Comparison of ENCODE assay signal across 8 cellular contexts in the genomic region with DNA sequence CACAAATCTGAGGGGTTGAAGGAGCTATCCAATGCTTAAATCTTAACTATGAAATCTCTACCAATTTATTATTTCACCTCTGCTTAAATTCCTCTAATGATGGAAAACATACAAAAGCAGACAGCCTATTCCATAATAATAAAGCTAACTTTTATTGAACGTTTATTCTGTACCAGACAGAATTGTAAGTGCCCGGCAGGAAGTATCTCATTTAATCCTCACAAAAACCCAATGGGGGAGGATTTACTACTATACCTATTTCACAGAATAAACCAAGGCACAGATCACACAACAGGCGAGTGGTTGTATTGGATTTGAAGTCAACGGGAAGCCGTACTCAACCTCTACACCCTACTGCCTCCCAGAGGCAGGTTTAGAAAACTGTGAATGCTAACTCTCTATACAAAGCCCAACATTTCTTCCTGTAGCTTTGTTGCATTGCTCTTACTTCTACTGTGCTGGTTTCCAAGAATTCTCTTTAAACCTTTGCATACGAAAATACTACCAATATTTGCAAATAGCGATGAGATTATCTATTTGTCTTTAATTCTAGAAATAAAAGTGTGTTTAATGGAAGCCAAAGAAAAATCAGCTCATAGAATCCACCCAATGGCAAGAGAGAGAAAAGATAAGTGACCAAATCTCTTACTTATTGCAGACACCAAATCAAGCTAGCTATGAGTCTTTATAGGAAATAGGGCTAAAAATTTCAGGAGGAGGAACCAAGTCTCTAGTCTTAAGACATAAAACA. TPM values are rescaled to one million over a fixed set of nuclear protein-coding genes. Genes with fewer than 3 reads are reported as not detected.
DNase-seq lines count a peak whose midpoint lies in the region; ATAC-seq, FAIRE-seq and TF ChIP-seq lines count a peak whose summit lies in the region.

No MANE protein-coding gene starts in this region.

- H3K4me2 ChIP-seq in K562 (ENCODE audit: insufficient read depth, low read length), result no peak overlapping the region

- TF ChIP-seq EP300 in K562 (IDR thresholded peaks at IDR 0.05; ENCODE audit: low read length), result no peak

- H3K27me3 ChIP-seq in K562 (ENCODE audit: control insufficient read depth in 2 of 2, insufficient read depth in 2 of 2, low read length in 2 of 2), result no peaks in the 10 kb centered on the region

- H3K36me3 ChIP-seq in K562 (ENCODE audit: control insufficient read depth, insufficient read depth, low read length), result no peaks in the 10 kb centered on the region

- no peak overlapping the region for H3K27ac ChIP-seq in K562 (ENCODE audit: extremely low read depth, low read depth, low read length)

- no peaks in the 10 kb centered on the region for H3K9me3 ChIP-seq in K562 (replicated peaks; ENCODE audit: control insufficient read depth, insufficient read depth, low read depth, low read length)

- in situ Hi-C loops in G401 (cut with HindIII; ENCODE audit: low sequenced_read_pairs) (no loop called here), K562 (cut with MboI) (loop anchor here (5.0 kb wide), 1 partner anchor 247 kb away; no protein-coding TSS in a partner anchor)

- no peaks in the 10 kb centered on the region for H3K9me1 ChIP-seq in K562 (ENCODE audit: control insufficient read depth, insufficient read depth, low read length)

- CTCF ChIA-PET in K562 (lab: Yijun Ruan, JAX; ENCODE audit: low intra/inter-chr PET ratio), result interaction anchor here (0.9 to 2.2 kb wide), 3 partner anchors 176 to 342 kb away, joined by 3 to 12 read pairs (median 4); no protein-coding TSS in a partner anchor

- H3K79me2 ChIP-seq in K562 (ENCODE audit: control insufficient read depth, insufficient read depth, low read length), result no peaks in the 10 kb centered on the region

- no peak for TF ChIP-seq POLR2A in K562 (conservative IDR thresholded peaks at IDR 0.05)

- POLR2A ChIA-PET in K562 (lab: Yijun Ruan, JAX), result interaction anchor here (0.5 to 1.6 kb wide), 7 partner anchors 11 to 327 kb away, joined by 3 to 5 read pairs (median 3); a partner anchor contains a TSS

- peak; percentile 87 to 97 for TF ChIP-seq RAD21 in K562 (CRISPR knock-in tag; conservative IDR thresholded peaks at IDR 0.05 in 1 of 2, IDR thresholded peaks at IDR 0.05 in 1 of 2)

- BruUV-seq in K562 (replicated peaks; lab: Mats Ljungman, UMichigan), result no TSS peak

- WGBS in K562 (ENCODE audit: insufficient coverage, low coverage, missing lambda C conversion rate), result 5% methylated on average over 7 of the region's 7 CpGs

- no peak overlapping the region for H2AFZ ChIP-seq in K562 (ENCODE audit: low read depth, low read length)

- peak; percentile 35 for DNase-seq in G401 (ENCODE audit: low spot score)
- peak; percentile 53 for DNase-seq in GM20000 (ENCODE audit: low spot score)
- DNase-seq in RCC 7860 (ENCODE audit: low spot score), result peak; percentile 29
- DNase-seq in K562 (ENCODE audit: extremely low read depth in 1 of 4, low spot score in 3 of 4), result peak; percentile 23 to 81 (median 46)
- peak; percentile 16 for DNase-seq in inferior parietal cortex (ENCODE audit: extremely low spot score)
- DNase-seq in stimulated activated CD4-positive, alpha-beta T cell treated with anti-CD3 and anti-CD28 coated beads, TNF-alpha, amount 100 ng/mL, for 24 hours (ENCODE audit: low read depth in 3 of 3), result peak; percentile 1 to 11 (median 3)
- DNase-seq in hippocampal formation (lab: John Stamatoyannopoulos, UW), result no peak

- H3K9ac ChIP-seq in K562 (ENCODE audit: insufficient read depth in 1 of 2, low read depth in 2 of 2, low read length in 2 of 2), result no peak overlapping the region

- H4K20me1 ChIP-seq in K562 (replicated peaks; ENCODE audit: control insufficient read depth, insufficient read depth, low read length), result no peaks in the 10 kb centered on the region

- intact Hi-C loops in K562 (cut with micrococcal nuclease), result loop anchor here (1.0 to 10.0 kb wide), 11 partner anchors 55 to 598 kb away; a partner anchor contains a TSS

- H3K4me3 ChIP-seq in K562, result no peak overlapping the region

- FAIRE-seq in RCC 7860 (lab: Jason Lieb, UNC), result no peak
- FAIRE-seq in K562 (lab: Jason Lieb, UNC), result peak; percentile 58

- peak; percentile 88 for ATAC-seq in HG03575 (IDR thresholded peaks at IDR 0.05; ENCODE audit: extremely low read depth, insufficient number of reproducible peaks, low FRiP score, unreplicated experiment)
- ATAC-seq in K562, result peak; percentile 99

- no peaks in the 10 kb centered on the region for H3K4me1 ChIP-seq in K562 (replicated peaks in 1 of 2; ENCODE audit: control insufficient read depth in 2 of 2, insufficient read depth in 2 of 2, low read length in 2 of 2)

- TF ChIP-seq CTCF in GM20000 (IDR thresholded peaks at IDR 0.05; ENCODE audit: extremely low read depth, missing control alignments), result peak; percentile 49
- peak; percentile 66 to 86 (median 70) for TF ChIP-seq CTCF in K562 (IDR thresholded peaks at IDR 0.05 in 2 of 3, conservative IDR thresholded peaks at IDR 0.05 in 1 of 3; ENCODE audit: insufficient read depth in 2 of 3, low read depth in 1 of 3, low read length in 3 of 3)

TF ChIP-seq in K562, 482 proteins besides CTCF, POLR2A, EP300 and RAD21:
- TF ChIP-seq ETV1 (tag; conservative IDR thresholded peaks at IDR 0.05; ENCODE audit: low read depth), result 0 out of 2 replicates have a peak, but pooled peaks have one; percentile 18
- peak; percentile 66 for TF ChIP-seq SMC3 (conservative IDR thresholded peaks at IDR 0.05; ENCODE audit: insufficient read depth, low read depth, low read length)
- 0 out of 3 replicates have a peak, but pooled peaks of 1 of the 2 experiments have one; percentile 14 for TF ChIP-seq CBX3 (IDR thresholded peaks at IDR 0.05; ENCODE audit: borderline replicate concordance in 1 of 2, low read length in 2 of 2)
- no peak for TF ChIP-seq ETV6 (IDR thresholded peaks at IDR 0.05; ENCODE audit: borderline replicate concordance in 1 of 2, low read depth in 2 of 2, low read length in 1 of 2)
- TF ChIP-seq ETV6 (CRISPR knock-in tag; IDR thresholded peaks at IDR 0.05; ENCODE audit: borderline replicate concordance), result no peak
- TF ChIP-seq CC2D1A (IDR thresholded peaks at IDR 0.05), result 0 out of 2 replicates have a peak, but pooled peaks have one; percentile 39
- peak in 1 of 2 experiments; percentile 22; a peak in 1 of 4 replicates for TF ChIP-seq CSDE1 (IDR thresholded peaks at IDR 0.05)
- no peak for TF ChIP-seq MAFK (IDR thresholded peaks at IDR 0.05; ENCODE audit: low read length)
- TF ChIP-seq, protein P1, sequence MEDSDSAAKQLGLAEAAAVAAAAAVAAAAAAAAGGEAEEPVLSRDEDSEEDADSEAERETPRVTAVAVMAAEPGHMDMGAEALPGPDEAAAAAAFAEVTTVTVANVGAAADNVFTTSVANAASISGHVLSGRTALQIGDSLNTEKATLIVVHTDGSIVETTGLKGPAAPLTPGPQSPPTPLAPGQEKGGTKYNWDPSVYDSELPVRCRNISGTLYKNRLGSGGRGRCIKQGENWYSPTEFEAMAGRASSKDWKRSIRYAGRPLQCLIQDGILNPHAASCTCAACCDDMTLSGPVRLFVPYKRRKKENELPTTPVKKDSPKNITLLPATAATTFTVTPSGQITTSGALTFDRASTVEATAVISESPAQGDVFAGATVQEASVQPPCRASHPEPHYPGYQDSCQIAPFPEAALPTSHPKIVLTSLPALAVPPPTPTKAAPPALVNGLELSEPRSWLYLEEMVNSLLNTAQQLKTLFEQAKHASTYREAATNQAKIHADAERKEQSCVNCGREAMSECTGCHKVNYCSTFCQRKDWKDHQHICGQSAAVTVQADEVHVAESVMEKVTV (CRISPR knock-in tag; IDR thresholded peaks at IDR 0.05), result peak; percentile 75
- TF ChIP-seq ZNF232 (CRISPR knock-in tag; IDR thresholded peaks at IDR 0.05), result no peak

RNA-seq across cellular contexts. Expression of a gene that starts 33.5 kb away (rescaled TPM):
- 0.49 and 1.1 TPM in 2 replicates for total RNA-seq in G401 (2014; rRNA removed; shearing (Covaris generic))
- total RNA-seq in K562 (2011; cell fraction: chromatin; rRNA removed; ENCODE audit: low replicate concordance), result not detected in 2 replicates
- total RNA-seq in K562 (2011; cell fraction: nucleolus; rRNA removed), result not detected in 2 replicates
- not detected in 2 replicates for total RNA-seq in K562 (2011; cell fraction: nucleoplasm; rRNA removed)
- total RNA-seq in K562 (2014; rRNA removed) (0.45 and 3.1 TPM in 2 replicates), K562 (2014; rRNA removed; fragmentation: Illumina TruSeq; extraction: Trizol) (0.73 and 1.6 TPM in 2 replicates), K562 (2015; rRNA removed; fragmentation: Illumina TruSeq; extraction: Trizol) (3.0 and 3.2 TPM in 2 replicates), K562 (2021) (1.5 and 1.9 TPM in 2 replicates)
- polyA plus RNA-seq in K562 (2011; rRNA removed) (0.65 and 2.3 TPM in 2 replicates), K562 (2014; fragmentation: Illumina TruSeq; extraction: Trizol) (0.31 and 0.96 TPM in 2 replicates), K562 (2014; fragmentation: Nextera tagmentation; extraction: Ambion mirVana) (1 to 10 TPM; 1.8 to 2.5 TPM), K562 (2014; rRNA removed) (3.2 and 5.8 TPM in 2 replicates)
- 0.81 and 1.6 TPM in 2 replicates for polyA plus RNA-seq in K562 (2011; cell fraction: cytosol; rRNA removed)
- polyA plus RNA-seq in K562 (2011; cell fraction: nucleus; rRNA removed), result not detected in 2 replicates
- polyA plus RNA-seq in K562 (2012), result 3.0 and 5.0 TPM in 2 replicates
- polyA minus RNA-seq in K562 (2011; rRNA and poly(A)+ RNA removed), result 1.1 TPM in 1 of 2 replicates, not detected in the other
- polyA minus RNA-seq in K562 (2011; cell fraction: cytosol; rRNA and poly(A)+ RNA removed), result not detected in 2 replicates
- not detected in 2 replicates for polyA minus RNA-seq in K562 (2011; cell fraction: nucleus; rRNA and poly(A)+ RNA removed)

RNA-seq across cellular contexts. Expression of a gene that starts 48.2 kb away (rescaled TPM):
- total RNA-seq in G401 (2014; rRNA removed; shearing (Covaris generic)), result not detected in 2 replicates
- total RNA-seq in K562 (2011; cell fraction: chromatin; rRNA removed; ENCODE audit: low replicate concordance), result not detected in 2 replicates
- not detected in 2 replicates for total RNA-seq in K562 (2011; cell fraction: nucleolus; rRNA removed)
- not detected in 2 replicates for total RNA-seq in K562 (2011; cell fraction: nucleoplasm; rRNA removed)
- not detected in 2 replicates for total RNA-seq in K562 (2014; rRNA removed)
- not detected in 2 replicates for total RNA-seq in K562 (2014; rRNA removed; fragmentation: Illumina TruSeq; extraction: Trizol)
- 0.04 TPM in 1 of 2 replicates, not detected in the other for total RNA-seq in K562 (2015; rRNA removed; fragmentation: Illumina TruSeq; extraction: Trizol)
- total RNA-seq in K562 (2021), result not detected in 2 replicates
- not detected in 2 replicates for polyA plus RNA-seq in K562 (2011; rRNA removed)
- polyA plus RNA-seq in K562 (2011; cell fraction: cytosol; rRNA removed), result not detected in 2 replicates
- polyA plus RNA-seq in K562 (2011; cell fraction: nucleus; rRNA removed), result not detected in 2 replicates
- 0.04 and 0.37 TPM in 2 replicates for polyA plus RNA-seq in K562 (2012)
- polyA plus RNA-seq in K562 (2014; fragmentation: Illumina TruSeq; extraction: Trizol), result not detected in 2 replicates
- polyA plus RNA-seq in K562 (2014; fragmentation: Nextera tagmentation; extraction: Ambion mirVana), result under 1 TPM; 0.03 TPM
- polyA plus RNA-seq in K562 (2014; rRNA removed), result 0.21 TPM in 1 of 2 replicates, not detected in the other
- polyA minus RNA-seq in K562 (2011; rRNA and poly(A)+ RNA removed), result not detected in 2 replicates
- polyA minus RNA-seq in K562 (2011; cell fraction: cytosol; rRNA and poly(A)+ RNA removed), result not detected in 2 replicates
- not detected in 2 replicates for polyA minus RNA-seq in K562 (2011; cell fraction: nucleus; rRNA and poly(A)+ RNA removed)

Comparison
In these comparisons a context has a peak if more than half of its experiments do, and no peak if none do; other contexts are left out.
1. DNase-seq: peak in G401 (single experiment), GM20000 (single experiment), RCC 7860 (single experiment), K562 (4 of 4), inferior parietal cortex (single experiment) and stimulated activated CD4-positive, alpha-beta T cell treated with anti-CD3 and anti-CD28 coated beads, TNF-alpha, amount 100 ng/mL, for 24 hours (3 of 3); none in hippocampal formation (0 of 2).